8 cellular contexts compared by ENCODE assay signal in the genomic region with DNA sequence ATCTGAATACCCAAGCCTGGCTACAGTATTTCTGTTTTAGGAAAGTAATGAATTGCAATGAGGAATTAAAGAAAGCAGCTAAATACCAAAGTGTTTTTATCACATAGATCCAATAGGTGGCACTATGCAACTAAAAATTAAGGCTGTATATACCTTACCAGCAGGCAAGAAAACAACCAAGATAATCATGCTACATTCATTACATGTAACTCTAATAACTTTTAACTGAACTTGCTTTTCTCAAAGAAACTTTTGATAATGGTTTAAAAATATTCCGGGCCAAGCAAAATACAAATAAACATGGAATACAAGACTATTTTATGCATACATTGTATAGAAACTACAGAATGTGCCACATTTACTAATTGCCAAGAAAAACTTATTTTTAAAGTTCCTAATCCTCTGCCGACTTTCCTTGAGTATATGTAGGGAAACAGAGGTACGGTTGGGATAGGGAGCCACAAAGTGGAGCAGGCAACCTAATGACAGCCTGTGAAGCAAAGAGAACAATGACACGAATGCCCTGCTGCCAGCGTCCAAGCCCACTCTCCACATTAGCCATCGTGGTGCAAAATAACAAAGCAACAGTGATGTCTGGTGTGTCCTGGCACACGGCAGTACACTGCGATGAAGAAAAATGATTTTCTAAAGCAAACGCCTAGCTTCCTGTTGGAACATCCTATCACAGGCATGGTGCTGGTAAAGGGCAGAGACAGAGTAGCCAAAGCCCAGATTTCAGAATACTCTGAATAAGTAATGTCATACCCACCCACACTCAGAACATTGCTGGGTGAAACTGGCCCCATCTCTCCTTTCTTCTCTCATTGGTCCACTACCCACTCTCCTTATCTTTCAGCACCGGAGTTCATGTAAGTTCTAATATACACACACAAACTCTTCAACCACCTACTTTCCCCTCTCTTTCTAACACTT.
DNase-seq lines count a peak whose midpoint lies in the region; ATAC-seq, FAIRE-seq and TF ChIP-seq lines count a peak whose summit lies in the region.

No MANE protein-coding gene starts in this region.

- BruUV-seq in endothelial cell of umbilical vein (replicated peaks; lab: Mats Ljungman, UMichigan): no TSS peak

- no peaks in the 10 kb centered on the region for H3K4me1 ChIP-seq in Peyer's patch
- peaks cover 33% of the 10 kb centered on the region for H3K4me1 ChIP-seq in endothelial cell of umbilical vein (ENCODE audit: control insufficient read depth, extremely low read depth, insufficient read depth, low read length)
- H3K4me1 ChIP-seq in muscle layer of duodenum (ENCODE audit: control insufficient read depth in 1 of 2, insufficient read depth in 2 of 2, low read length in 2 of 2): peaks cover 11 to 32% of the 10 kb centered on the region in 2 donors

- H3K4me3 ChIP-seq in Peyer's patch: no peak overlapping the region
- no peak overlapping the region for H3K4me3 ChIP-seq in endothelial cell of umbilical vein (replicated peaks in 1 of 3; ENCODE audit: insufficient read depth in 1 of 3, low read depth in 1 of 3, low read length in 3 of 3)
- no peak overlapping the region for H3K4me3 ChIP-seq in muscle layer of duodenum (ENCODE audit: low read depth in 1 of 2, low read length in 2 of 2)

- no peaks in the 10 kb centered on the region for H3K27me3 Mint-ChIP-seq in CD4-positive, alpha-beta T cell
- H3K27me3 Mint-ChIP-seq in activated T-helper 1 cell treated with anti-CD3 and anti-CD28 coated beads, Interleukin-12 subunit alpha, Interleukin-12 subunit beta, Interleukin-2, Interleukin-4 antibody, amounts not matched to agents 30 ng/mL and 10 ng/mL and 1 ng/mL, durations not matched to agents 14 hours and 24 hours and 36 hours (ENCODE audit: insufficient read depth): no peaks in the 10 kb centered on the region
- H3K27me3 Mint-ChIP-seq in activated CD4-positive, alpha-beta memory T cell treated with anti-CD3 and anti-CD28 coated beads, Interleukin-2, amount 10 ng/mL, durations not matched to agents 7 days and 5 days: no peaks in the 10 kb centered on the region

- ATAC-seq in CD4-positive, alpha-beta T cell (ENCODE audit: poor library complexity): peak; percentile 72
- ATAC-seq in GM18907 (IDR thresholded peaks at IDR 0.05; ENCODE audit: unreplicated experiment) (peak; percentile 71), HG03571 (IDR thresholded peaks at IDR 0.05; ENCODE audit: unreplicated experiment) (peak; percentile 71)

- no peak for DNase-seq in CD4-positive, alpha-beta T cell
- no peak for DNase-seq in Peyer's patch
- peak; percentile 55 for DNase-seq in endothelial cell of umbilical vein (ENCODE audit: low read depth, low spot score)
- no peak for DNase-seq in activated T-helper 1 cell treated with anti-CD3 and anti-CD28 coated beads, Interleukin-12 subunit alpha, Interleukin-12 subunit beta, Interleukin-2, Interleukin-4 antibody, amounts not matched to agents 30 ng/mL and 10 ng/mL and 1 ng/mL, durations not matched to agents 14 hours and 24 hours and 36 hours (ENCODE audit: low spot score)
- DNase-seq in activated CD4-positive, alpha-beta memory T cell treated with anti-CD3 and anti-CD28 coated beads, Interleukin-2, amount 10 ng/mL, durations not matched to agents 7 days and 5 days: no peak

- no peaks in the 10 kb centered on the region for H3K9me3 Mint-ChIP-seq in CD4-positive, alpha-beta T cell
- no peaks in the 10 kb centered on the region for H3K9me3 Mint-ChIP-seq in activated T-helper 1 cell treated with anti-CD3 and anti-CD28 coated beads, Interleukin-12 subunit alpha, Interleukin-12 subunit beta, Interleukin-2, Interleukin-4 antibody, amounts not matched to agents 30 ng/mL and 10 ng/mL and 1 ng/mL, durations not matched to agents 14 hours and 24 hours and 36 hours
- no peaks in the 10 kb centered on the region for H3K9me3 Mint-ChIP-seq in activated CD4-positive, alpha-beta memory T cell treated with anti-CD3 and anti-CD28 coated beads, Interleukin-2, amount 10 ng/mL, durations not matched to agents 7 days and 5 days

- peaks cover 29% of the 10 kb centered on the region for H3K79me2 ChIP-seq in endothelial cell of umbilical vein (ENCODE audit: control insufficient read depth, insufficient read depth, low read length)

- TF ChIP-seq POLR2A in Peyer's patch (IDR thresholded peaks at IDR 0.05): no peak
- TF ChIP-seq POLR2A in endothelial cell of umbilical vein (IDR thresholded peaks at IDR 0.05; ENCODE audit: low read depth, low read length): no peak

- no peak overlapping the region for H3K9ac ChIP-seq in endothelial cell of umbilical vein (replicated peaks; ENCODE audit: extremely low read depth, insufficient read depth, low read length)

- peak; percentile 75 for TF ChIP-seq CTCF in CD4-positive, alpha-beta T cell (IDR thresholded peaks at IDR 0.05)
- peak in 5 of 6 experiments; percentile 52 to 83 (median 73) for TF ChIP-seq CTCF in Peyer's patch (IDR thresholded peaks at IDR 0.05)
- TF ChIP-seq CTCF in endothelial cell of umbilical vein (IDR thresholded peaks at IDR 0.05; ENCODE audit: extremely low read depth in 1 of 2, insufficient read depth in 1 of 2, low read depth in 1 of 2, low read length in 2 of 2): peak in 1 of 2 donors; percentile 32

- H3K27ac Mint-ChIP-seq in CD4-positive, alpha-beta T cell: no peak overlapping the region
- H3K27ac Mint-ChIP-seq in activated T-helper 1 cell treated with anti-CD3 and anti-CD28 coated beads, Interleukin-12 subunit alpha, Interleukin-12 subunit beta, Interleukin-2, Interleukin-4 antibody, amounts not matched to agents 30 ng/mL and 10 ng/mL and 1 ng/mL, durations not matched to agents 14 hours and 24 hours and 36 hours: no peak overlapping the region
- H3K27ac Mint-ChIP-seq in activated CD4-positive, alpha-beta memory T cell treated with anti-CD3 and anti-CD28 coated beads, Interleukin-2, amount 10 ng/mL, durations not matched to agents 7 days and 5 days: no peak overlapping the region

- dilution Hi-C loops in endothelial cell of umbilical vein (cut with MboI; ENCODE audit: extremely low pct_ligation_motif_present, low sequenced_read_pairs): no loop called here

- POLR2A ChIA-PET in CD4-positive, alpha-beta T cell (lab: Charles Lee): interaction anchor here (0.6 kb wide), 1 partner anchor 116 kb away, joined by 3 read pairs; the partner anchor contains the start of gene SYNPO2
- POLR2A ChIA-PET in endothelial cell of umbilical vein (lab: Charles Lee): interaction anchor here (1.3 kb wide), 1 partner anchor 62 kb away, joined by 4 read pairs; no protein-coding TSS in a partner anchor
- POLR2A ChIA-PET in activated CD4-positive, alpha-beta memory T cell treated with anti-CD3 and anti-CD28 coated beads, Interleukin-2, amount 10 ng/mL, durations not matched to agents 7 days and 5 days (lab: Charles Lee): interaction anchor here (1.2 kb wide), 1 partner anchor 63 kb away, joined by 3 read pairs; no protein-coding TSS in a partner anchor

- H3K27ac ChIP-seq in CD4-positive, alpha-beta T cell (ENCODE audit: low read depth, low read length): no peak overlapping the region
- H3K27ac ChIP-seq in Peyer's patch: peak overlapping the region in 2 of 4 donors; percentile 15 to 39
- peak overlapping the region; percentile 1 for H3K27ac ChIP-seq in endothelial cell of umbilical vein (ENCODE audit: insufficient read depth, low read depth, low read length)
- peak overlapping the region; percentile 74 for H3K27ac ChIP-seq in muscle layer of duodenum (ENCODE audit: low read length)

- peak overlapping the region; percentile 3 for H3K4me2 ChIP-seq in endothelial cell of umbilical vein (ENCODE audit: insufficient read depth, low read length)

- no peaks in the 10 kb centered on the region for H3K27me3 ChIP-seq in CD4-positive, alpha-beta T cell (ENCODE audit: control insufficient read depth, insufficient read depth, low read length)
- H3K27me3 ChIP-seq in Peyer's patch: no peaks in the 10 kb centered on the region
- H3K27me3 ChIP-seq in endothelial cell of umbilical vein (ENCODE audit: control insufficient read depth in 2 of 2, insufficient read depth in 2 of 2, low read length in 2 of 2): no peaks in the 10 kb centered on the region
- H3K27me3 ChIP-seq in muscle layer of duodenum (ENCODE audit: low read depth, low read length): no peaks in the 10 kb centered on the region

- H3K9me3 ChIP-seq in CD4-positive, alpha-beta T cell (ENCODE audit: control insufficient read depth, low read length): no peaks in the 10 kb centered on the region
- H3K9me3 ChIP-seq in Peyer's patch (no peaks in the 10 kb centered on the region), endothelial cell of umbilical vein (replicated peaks; ENCODE audit: control insufficient read depth, insufficient read depth, low read length) (no peaks in the 10 kb centered on the region), muscle layer of duodenum (ENCODE audit: control insufficient read depth in 1 of 2, low read length in 2 of 2) (no peaks in the 10 kb centered on the region)

- no peak overlapping the region for H3K4me3 Mint-ChIP-seq in CD4-positive, alpha-beta T cell
- no peak overlapping the region for H3K4me3 Mint-ChIP-seq in activated T-helper 1 cell treated with anti-CD3 and anti-CD28 coated beads, Interleukin-12 subunit alpha, Interleukin-12 subunit beta, Interleukin-2, Interleukin-4 antibody, amounts not matched to agents 30 ng/mL and 10 ng/mL and 1 ng/mL, durations not matched to agents 14 hours and 24 hours and 36 hours
- no peak overlapping the region for H3K4me3 Mint-ChIP-seq in activated CD4-positive, alpha-beta memory T cell treated with anti-CD3 and anti-CD28 coated beads, Interleukin-2, amount 10 ng/mL, durations not matched to agents 7 days and 5 days

- no peak for FAIRE-seq in endothelial cell of umbilical vein (lab: Jason Lieb, UNC)

- peaks cover 13% of the 10 kb centered on the region for H3K36me3 Mint-ChIP-seq in CD4-positive, alpha-beta T cell (ENCODE audit: low read depth)
- peaks cover 5% of the 10 kb centered on the region for H3K36me3 Mint-ChIP-seq in activated T-helper 1 cell treated with anti-CD3 and anti-CD28 coated beads, Interleukin-12 subunit alpha, Interleukin-12 subunit beta, Interleukin-2, Interleukin-4 antibody, amounts not matched to agents 30 ng/mL and 10 ng/mL and 1 ng/mL, durations not matched to agents 14 hours and 24 hours and 36 hours (ENCODE audit: low read depth)
- peaks cover 2% of the 10 kb centered on the region for H3K36me3 Mint-ChIP-seq in activated CD4-positive, alpha-beta memory T cell treated with anti-CD3 and anti-CD28 coated beads, Interleukin-2, amount 10 ng/mL, durations not matched to agents 7 days and 5 days (ENCODE audit: low read depth)

- peaks cover 0 to 8% (median 0%) of the 10 kb centered on the region in 3 donors for H3K36me3 ChIP-seq in Peyer's patch
- H3K36me3 ChIP-seq in endothelial cell of umbilical vein (ENCODE audit: control insufficient read depth in 2 of 2, extremely low read depth in 1 of 2, insufficient read depth in 2 of 2, low read length in 2 of 2): peaks cover 4 to 20% of the 10 kb centered on the region in 2 experiments
- peaks cover 0 to 21% of the 10 kb centered on the region in 2 donors for H3K36me3 ChIP-seq in muscle layer of duodenum (ENCODE audit: control insufficient read depth in 1 of 2, insufficient read depth in 2 of 2, low read length in 2 of 2)

- H2AFZ ChIP-seq in endothelial cell of umbilical vein (ENCODE audit: low read depth, low read length): no peak overlapping the region

- no peaks in the 10 kb centered on the region for H3K9me1 ChIP-seq in endothelial cell of umbilical vein (replicated peaks; ENCODE audit: control insufficient read depth, extremely low read depth, insufficient read depth, low read length)

- H3K4me1 Mint-ChIP-seq in CD4-positive, alpha-beta T cell (ENCODE audit: low read depth): no peaks in the 10 kb centered on the region
- no peaks in the 10 kb centered on the region for H3K4me1 Mint-ChIP-seq in activated T-helper 1 cell treated with anti-CD3 and anti-CD28 coated beads, Interleukin-12 subunit alpha, Interleukin-12 subunit beta, Interleukin-2, Interleukin-4 antibody, amounts not matched to agents 30 ng/mL and 10 ng/mL and 1 ng/mL, durations not matched to agents 14 hours and 24 hours and 36 hours (ENCODE audit: low read depth)
- no peaks in the 10 kb centered on the region for H3K4me1 Mint-ChIP-seq in activated CD4-positive, alpha-beta memory T cell treated with anti-CD3 and anti-CD28 coated beads, Interleukin-2, amount 10 ng/mL, durations not matched to agents 7 days and 5 days

- intact Hi-C loops in CD4-positive, alpha-beta T cell (cut with DNase I, micrococcal nuclease): loop anchor here (1.0 to 5.0 kb wide), 4 partner anchors 92 to 512 kb away; no protein-coding TSS in a partner anchor
- intact Hi-C loops in endothelial cell of umbilical vein (cut with micrococcal nuclease): loop anchor here (1.0 kb wide), 4 partner anchors 26 to 197 kb away; partner anchors contain the start of gene SYNPO2
- intact Hi-C loops in activated T-helper 1 cell treated with anti-CD3 and anti-CD28 coated beads, Interleukin-12 subunit alpha, Interleukin-12 subunit beta, Interleukin-2, Interleukin-4 antibody, amounts not matched to agents 30 ng/mL and 10 ng/mL and 1 ng/mL, durations not matched to agents 14 hours and 24 hours and 36 hours (cut with micrococcal nuclease): loop anchor here (1.0 to 5.0 kb wide), 6 partner anchors 93 to 515 kb away; no protein-coding TSS in a partner anchor

- CTCF ChIA-PET in CD4-positive, alpha-beta T cell (lab: Charles Lee): interaction anchor here (1.0 to 1.3 kb wide), 4 partner anchors 13 to 177 kb away, joined by 3 to 10 read pairs (median 6); no protein-coding TSS in a partner anchor
- CTCF ChIA-PET in endothelial cell of umbilical vein (lab: Charles Lee): interaction anchor here (0.6 to 6.4 kb wide), 41 partner anchors 10 to 269 kb away, joined by 3 to 79 read pairs (median 5); partner anchors contain the start of gene SYNPO2
- CTCF ChIA-PET in activated CD4-positive, alpha-beta memory T cell treated with anti-CD3 and anti-CD28 coated beads, Interleukin-2, amount 10 ng/mL, durations not matched to agents 7 days and 5 days (lab: Charles Lee): interaction anchor here (0.5 to 3.4 kb wide), 13 partner anchors 9 to 209 kb away, joined by 3 to 34 read pairs (median 3); partner anchors contain the start of gene SYNPO2

- H4K20me1 ChIP-seq in endothelial cell of umbilical vein (replicated peaks; ENCODE audit: control insufficient read depth, extremely low read depth, insufficient read depth, low read length): peaks cover 3% of the 10 kb centered on the region
